ENCODE assay signal across 8 cellular contexts in the genomic region with DNA sequence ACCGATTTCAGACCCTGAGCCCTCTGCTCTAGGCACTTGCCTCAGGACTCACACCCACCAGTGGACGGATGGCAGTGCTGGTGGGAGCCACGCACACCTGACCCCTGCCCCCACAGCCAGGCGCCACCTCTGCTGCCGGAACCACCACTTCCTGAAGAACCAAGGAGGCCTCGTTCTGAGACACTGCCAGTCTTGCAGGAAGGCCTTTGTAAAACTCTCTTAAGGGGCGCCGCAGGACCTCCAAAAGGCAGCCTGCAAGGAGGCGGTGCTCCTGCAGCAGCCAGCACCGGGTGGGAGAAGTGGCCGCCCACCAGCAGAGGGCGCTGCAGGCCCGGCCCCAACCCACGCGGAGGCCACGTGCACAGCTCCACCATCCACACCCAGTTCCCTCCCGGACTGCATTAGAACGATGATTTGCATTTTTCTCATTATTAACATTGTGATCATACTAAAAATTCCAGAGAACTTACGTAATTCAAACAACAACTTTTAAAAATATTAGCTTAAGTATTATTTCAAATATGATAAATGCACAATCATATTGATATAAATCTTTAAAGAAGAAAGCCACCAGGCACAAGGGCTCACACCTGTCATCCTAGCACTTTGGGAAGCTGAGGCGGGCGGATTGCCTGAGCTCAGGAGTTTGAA. TPM values are rescaled to one million over a fixed set of nuclear protein-coding genes. Genes with fewer than 3 reads are reported as not detected.
A peak's percentile ranks its signal among the peaks of the same experiment; 100 is the strongest.
DNase-seq lines count a peak whose midpoint lies in the region; ATAC-seq and TF ChIP-seq lines count a peak whose summit lies in the region.

No MANE protein-coding gene starts in this region.

- H3K9me3 ChIP-seq in body of pancreas: no peaks in the 10 kb centered on the region

- ATAC-seq in body of pancreas: peak; percentile 71
- peak; percentile 86 for ATAC-seq in left lobe of liver
- ATAC-seq in GM21737 (IDR thresholded peaks at IDR 0.05; ENCODE audit: unreplicated experiment): no peak

- H3K36me3 Mint-ChIP-seq in HFFc6 (ENCODE audit: low read depth): peaks cover 18% of the 10 kb centered on the region

- H3K4me1 Mint-ChIP-seq in HFFc6 (ENCODE audit: low read depth): peaks cover 20% of the 10 kb centered on the region

- no peaks in the 10 kb centered on the region for H3K27me3 Mint-ChIP-seq in HFFc6 (ENCODE audit: insufficient read depth)

- peak overlapping the region; percentile 40; the same call in 1 of the 2 replicates for H3K27ac Mint-ChIP-seq in HFFc6

- DNase-seq in AG10803 (ENCODE audit: low read depth) (peak; percentile 73), HFFc6 (peak; percentile 64), body of pancreas (peak; percentile 37 to 61 (median 45)), left lobe of liver (ENCODE audit: low spot score) (no peak), ureter (ENCODE audit: low spot score) (no peak)
- DNase-seq in stimulated activated CD8-positive, alpha-beta memory T cell treated with anti-CD3 and anti-CD28 coated beads, Interleukin-15, amount 100 ng/mL, for 48 hours (ENCODE audit: low read depth in 2 of 2): peak; percentile 65 to 71

- TF ChIP-seq POLR2A in body of pancreas (IDR thresholded peaks at IDR 0.05): no peak

- H3K9me3 Mint-ChIP-seq in HFFc6: no peaks in the 10 kb centered on the region

- peaks cover 6% of the 10 kb centered on the region for H3K4me1 ChIP-seq in body of pancreas

- H3K27ac ChIP-seq in VCaP: no peak overlapping the region
- peak overlapping the region in 3 of 4 donors; percentile 40 to 68 (median 60) for H3K27ac ChIP-seq in body of pancreas

- H3K27me3 ChIP-seq in body of pancreas: no peaks in the 10 kb centered on the region

- H3K4me3 Mint-ChIP-seq in HFFc6: no peak overlapping the region

- H3K4me3 ChIP-seq in AG10803 (ENCODE audit: low read length): no peak overlapping the region
- no peak overlapping the region for H3K4me3 ChIP-seq in body of pancreas

- peak; percentile 57 for TF ChIP-seq CTCF in AG10803 (conservative IDR thresholded peaks at IDR 0.05; ENCODE audit: low read length)
- TF ChIP-seq CTCF in HFFc6 (IDR thresholded peaks at IDR 0.05): peak; percentile 92
- peak; percentile 80 for TF ChIP-seq CTCF in VCaP (conservative IDR thresholded peaks at IDR 0.05)
- TF ChIP-seq CTCF in body of pancreas (IDR thresholded peaks at IDR 0.05): peak in 6 of 7 experiments; percentile 35 to 67 (median 51)

- intact Hi-C loops in body of pancreas (cut with DNase I): loop anchor here (10.0 kb wide), 1 partner anchor 49 kb away; the partner anchor contains the start of gene RAN

- WGBS in body of pancreas, 2 donors: 66% methylated on average over 19 to 21 of the region's 21 CpGs

- no peaks in the 10 kb centered on the region for H3K36me3 ChIP-seq in body of pancreas (replicated peaks in 1 of 2; ENCODE audit: insufficient read depth in 1 of 2, low read depth in 2 of 2)

RNA-seq across cellular contexts. Expression of gene STX2, which starts 12.8 kb away (rescaled TPM):
- 10 to 100 TPM; 31.4 to 39.4 (median 34.5) TPM for total RNA-seq in HFFc6 (2021; fragmentation: NEBNext Ultra II Directional; extraction: Animal tissue kit (Norgen Biotek cat#: 25700))
- total RNA-seq in body of pancreas: 10 to 100 TPM; 17.1 to 18.8 TPM
- 8.1 TPM for total RNA-seq in left lobe of liver
- total RNA-seq in ureter: 12.4 TPM

RNA-seq across cellular contexts. Expression of gene RAN, which starts 45.6 kb away (rescaled TPM):
- 1,000 to 10,000 TPM; 1,033 to 1,278 (median 1,071) TPM for total RNA-seq in HFFc6 (2021; fragmentation: NEBNext Ultra II Directional; extraction: Animal tissue kit (Norgen Biotek cat#: 25700))
- total RNA-seq in body of pancreas: 100 to 1,000 TPM in 1 of 2 donors, 10 to 100 TPM in 1; 79.1 to 115 TPM
- total RNA-seq in left lobe of liver: 140 TPM
- total RNA-seq in ureter: 493 TPM

Comparison
In these comparisons a context has a peak if more than half of its experiments do, and no peak if none do; other contexts are left out.
1. DNase-seq: peak in AG10803 (single experiment), HFFc6 (single experiment), body of pancreas (4 of 4) and stimulated activated CD8-positive, alpha-beta memory T cell treated with anti-CD3 and anti-CD28 coated beads, Interleukin-15, amount 100 ng/mL, for 48 hours (2 of 2); none in left lobe of liver (single experiment) and ureter (single experiment).
2. Peak in every context shown above with its lines, with median percentiles within 50 percentile points of each other: CTCF ChIP-seq.